Comparison of ENCODE assay signal across 11 cellular contexts in genomic region chr2:18690342-18690741, GRCh38.
DNase-seq lines count a peak whose midpoint lies in the region; TF ChIP-seq lines count a peak whose summit lies in the region.
"Had no signal": no experiment of that assay in that cellular context is flagged by ENCODE, and none has a peak within 500 bp of the region (broad histone marks: within the 10 kb centered on the region; RNA-seq: fewer than 3 reads in every experiment).

No MANE protein-coding gene starts in this region.

- CTCF ChIA-PET in A673 (lab: Charles Lee) (interaction anchor here (0.6 kb wide), 1 partner anchor 113 kb away, joined by 3 read pairs; no protein-coding TSS in a partner anchor), PC-9 (lab: Charles Lee) (no interaction called here)

- intact Hi-C loops in A673 (cut with micrococcal nuclease; ENCODE audit: unreplicated experiment): no loop called here
- intact Hi-C loops in PC-9 (cut with micrococcal nuclease; ENCODE audit: unreplicated experiment): no loop called here

- H3F3A ChIP-seq in PC-9 (ENCODE audit: insufficient read depth, low read depth): no peaks in the 10 kb centered on the region

- no peaks in the 10 kb centered on the region for H3K79me2 ChIP-seq in PC-9 (ENCODE audit: low read depth)

- DNase-seq in A673 (ENCODE audit: low spot score): peak; percentile 10
- DNase-seq in PC-9: no peak
- no peak for DNase-seq in foreskin fibroblast
- no peak for DNase-seq in cerebellar cortex (ENCODE audit: low spot score)
- no peak for DNase-seq in NCI-H2081 (lab: John Stamatoyannopoulos, UW)
- no peak for DNase-seq in NCI-H510A (lab: John Stamatoyannopoulos, UW)
- no peak for DNase-seq in DMS 273 treated with DMSO at 0.1 percent for 48 hours (lab: John Stamatoyannopoulos, UW)
- DNase-seq: activated T-cell treated with anti-CD3 and anti-CD28 coated beads, Interleukin-2, amount 50 U/mL, for 48 hours; NCI-H526 had no signal

- TF ChIP-seq CTCF in A673 (conservative IDR thresholded peaks at IDR 0.05; ENCODE audit: low read depth, low read length) (peak; percentile 61), GM12872 (IDR thresholded peaks at IDR 0.05; ENCODE audit: insufficient read depth, low read depth, low read length) (0 out of 3 replicates have a peak, but pooled peaks have one; percentile 27), PC-9 (conservative IDR thresholded peaks at IDR 0.05) (peak; percentile 27; the same call in 1 of the 2 replicates), foreskin fibroblast (IDR thresholded peaks at IDR 0.05; ENCODE audit: low read depth, low read length) (peak; percentile 13)

- no peak overlapping the region for H2AFZ ChIP-seq in PC-9

- no peaks in the 10 kb centered on the region for H3K9me3 ChIP-seq in A673 (ENCODE audit: low read depth, low read length, poor library complexity, severe bottlenecking)
- H3K9me3 ChIP-seq in PC-9 (ENCODE audit: insufficient read depth, low read depth): no peaks in the 10 kb centered on the region; the same call in 1 of the 2 replicates
- H3K9me3 ChIP-seq: BLaER1 had no signal

- H3K9me2 ChIP-seq in PC-9 (ENCODE audit: insufficient read depth): no peaks in the 10 kb centered on the region

- H3K4me2 ChIP-seq in PC-9: no peak overlapping the region
- H3K4me2 ChIP-seq: BLaER1 had no signal

- BruUV-seq in A673 (replicated peaks; lab: Mats Ljungman, UMichigan) (no TSS peak), PC-9 (replicated peaks; lab: Mats Ljungman, UMichigan) (no TSS peak)

- H3K27me3 ChIP-seq in A673 (replicated peaks; ENCODE audit: insufficient read depth, low read depth, low read length, poor library complexity) (peaks cover 3% of the 10 kb centered on the region), PC-9 (ENCODE audit: insufficient read depth, low read depth) (no peaks in the 10 kb centered on the region)
- H3K27me3 ChIP-seq: BLaER1 had no signal

- H3K36me3 ChIP-seq in A673 (ENCODE audit: insufficient read depth, low read length, poor library complexity, severe bottlenecking) (no peaks in the 10 kb centered on the region), PC-9 (ENCODE audit: low read depth) (no peaks in the 10 kb centered on the region)
- H3K36me3 ChIP-seq: BLaER1 had no signal

- POLR2A ChIA-PET in A673 (lab: Charles Lee; ENCODE audit: low non-redundant PET): no interaction called here
- POLR2A ChIA-PET in PC-9 (lab: Charles Lee; ENCODE audit: unreplicated experiment): no interaction called here

- H3K27ac ChIP-seq in A673 (ENCODE audit: low read depth, low read length, poor library complexity, severe bottlenecking) (no peak overlapping the region), PC-9 (no peak overlapping the region)
- H3K27ac ChIP-seq: BLaER1 had no signal

- no peaks in the 10 kb centered on the region for H3K4me1 ChIP-seq in A673 (ENCODE audit: insufficient read depth, low read length, poor library complexity, severe bottlenecking)
- no peaks in the 10 kb centered on the region for H3K4me1 ChIP-seq in PC-9 (replicated peaks; ENCODE audit: insufficient read depth)
- H3K4me1 ChIP-seq: BLaER1 had no signal

- no peaks in the 10 kb centered on the region for H4K20me1 ChIP-seq in PC-9 (ENCODE audit: insufficient read depth)
- H4K20me1 ChIP-seq: BLaER1 had no signal

- H3K4me3 ChIP-seq in A673 (ENCODE audit: low read depth, low read length, poor library complexity, severe bottlenecking) (no peak overlapping the region), PC-9 (no peak overlapping the region), foreskin fibroblast (ENCODE audit: low read depth in 1 of 2, low read length in 2 of 2) (no peak overlapping the region)
- H3K4me3 ChIP-seq: BLaER1 had no signal
